Comparison of ENCODE assay signal across 9 cellular contexts in the genomic region with DNA sequence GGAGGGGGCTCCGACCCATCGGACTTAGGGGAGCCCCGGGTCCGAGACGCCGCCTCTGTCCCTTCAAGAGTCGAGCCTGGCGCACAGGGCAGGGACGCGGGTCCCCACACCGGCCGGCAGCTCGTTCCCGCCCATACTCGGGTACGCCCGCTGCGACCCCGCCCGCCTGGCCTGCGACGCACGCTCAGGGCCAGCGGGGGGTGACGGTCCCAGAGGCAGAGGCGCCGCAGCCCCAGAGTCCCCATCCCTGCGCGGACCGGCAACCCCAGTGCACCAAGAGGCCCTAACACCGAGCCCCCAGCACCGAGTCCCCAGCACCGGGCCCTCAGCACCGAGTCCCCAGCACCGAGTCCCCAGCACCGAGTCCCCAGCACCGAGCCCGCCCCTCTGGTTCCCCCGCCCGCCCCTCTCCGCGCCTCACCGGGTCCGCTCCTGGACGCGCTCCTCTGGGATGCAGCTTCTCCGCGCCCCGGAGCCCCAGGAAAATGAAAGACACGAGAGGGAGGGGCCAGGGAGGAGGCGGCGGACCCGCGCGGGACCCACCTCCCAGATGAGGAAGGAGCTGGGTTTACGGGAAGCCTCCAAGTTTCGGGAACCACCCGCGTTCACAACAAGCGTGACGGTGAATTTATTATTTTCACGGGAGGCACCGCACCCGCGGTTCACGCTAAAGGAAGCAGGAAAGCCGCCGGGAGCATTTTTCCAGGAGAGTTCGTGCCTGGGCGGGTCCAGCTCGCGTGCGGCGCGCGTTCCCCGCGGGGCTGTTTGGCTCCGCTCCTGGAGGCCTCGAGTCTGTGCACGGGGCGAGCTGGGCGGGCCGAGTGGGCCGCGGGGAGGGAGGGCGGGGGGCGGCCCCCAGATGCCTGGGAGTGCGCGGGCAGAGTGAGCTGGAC. TPM values are rescaled to one million over a fixed set of nuclear protein-coding genes. Genes with fewer than 3 reads are reported as not detected.
DNase-seq lines count a peak whose midpoint lies in the region; ATAC-seq and TF ChIP-seq lines count a peak whose summit lies in the region.
"Had no signal": no experiment of that assay in that cellular context is flagged by ENCODE, and none has a peak within 500 bp of the region (broad histone marks: within the 10 kb centered on the region; RNA-seq: fewer than 3 reads in every experiment).

A gene (minus strand): TSS at position 488 of the 893 bp plus-strand sequence. CDS start 6,526 bp downstream, outside the sequence.

- H3K4me1 ChIP-seq in HUES48 (ENCODE audit: control insufficient read depth, insufficient read depth, low read length) (peaks cover 8% of the 10 kb centered on the region), spleen (peaks cover 17 to 71% (median 58%) of the 10 kb centered on the region in 6 donors)

- peak within 1 kb of the TSS; percentile 77 for H3K4me3 Mint-ChIP-seq in activated naive CD8-positive, alpha-beta T cell treated with anti-CD3 and anti-CD28 coated beads, Interleukin-2, amount 50 U/mL, for 24 hours

- H3K27ac ChIP-seq in 22Rv1 (peak within 1 kb of the TSS; percentile 91), HUES48 (ENCODE audit: low read depth, low read length) (no peak within 1 kb of the TSS), spleen (peak within 1 kb of the TSS in 7 of 8 donors; percentile 79 to 89 (median 83))
- H3K27ac ChIP-seq: epithelial cell of prostate had no signal

- H3K4me1 Mint-ChIP-seq in activated naive CD8-positive, alpha-beta T cell treated with anti-CD3 and anti-CD28 coated beads, Interleukin-2, amount 50 U/mL, for 24 hours, result peaks cover 24% of the 10 kb centered on the region

- H3K9ac ChIP-seq in HUES48 (ENCODE audit: low read depth, low read length), result no peak within 1 kb of the TSS

- peak; percentile 22 for ATAC-seq in activated naive CD8-positive, alpha-beta T cell treated with anti-CD3 and anti-CD28 coated beads, Interleukin-2, amount 50 U/mL, for 24 hours
- ATAC-seq in HG02642 (IDR thresholded peaks at IDR 0.05; ENCODE audit: poor library complexity, unreplicated experiment), result no peak

- H3K36me3 Mint-ChIP-seq in activated naive CD8-positive, alpha-beta T cell treated with anti-CD3 and anti-CD28 coated beads, Interleukin-2, amount 50 U/mL, for 24 hours (ENCODE audit: low read depth), result no peaks in the 10 kb centered on the region

- H3K36me3 ChIP-seq in HUES48 (ENCODE audit: control insufficient read depth, insufficient read depth, low read length) (no peaks in the 10 kb centered on the region), spleen (peaks cover 0 to 9% (median 0%) of the 10 kb centered on the region in 6 donors)

- no peaks in the 10 kb centered on the region for H3K9me3 Mint-ChIP-seq in activated naive CD8-positive, alpha-beta T cell treated with anti-CD3 and anti-CD28 coated beads, Interleukin-2, amount 50 U/mL, for 24 hours

- TF ChIP-seq CTCF in 22Rv1 (IDR thresholded peaks at IDR 0.05) (no peak), spleen (IDR thresholded peaks at IDR 0.05 in 8 of 11, conservative IDR thresholded peaks at IDR 0.05 in 3 of 11) (no peak)

- H3K9me3 ChIP-seq in HUES48 (ENCODE audit: control insufficient read depth, insufficient read depth, low read length) (no peaks in the 10 kb centered on the region), spleen (no peaks in the 10 kb centered on the region)

- H3K4me3 ChIP-seq in HUES48 (ENCODE audit: low read depth, low read length) (peak within 1 kb of the TSS; percentile 43), iPS-11a (ENCODE audit: low read depth, low read length) (peak within 1 kb of the TSS; percentile 13), spleen (peak within 1 kb of the TSS; percentile 37 to 79 (median 61))

- no peak within 1 kb of the TSS for H3K27ac Mint-ChIP-seq in activated naive CD8-positive, alpha-beta T cell treated with anti-CD3 and anti-CD28 coated beads, Interleukin-2, amount 50 U/mL, for 24 hours

- 2 to 8% (median 3%) methylated on average over 23 to 90 of the region's 90 CpGs for WGBS in spleen, 5 donors

- TF ChIP-seq POLR2A in spleen (IDR thresholded peaks at IDR 0.05), result peak in 1 of 3 donors; percentile 53

- DNase-seq in activated naive CD8-positive, alpha-beta T cell treated with anti-CD3 and anti-CD28 coated beads, Interleukin-2, amount 50 U/mL, for 24 hours, result no peak
- DNase-seq in spleen, result peak; percentile 91
- DNase-seq in NCI-H187 (lab: John Stamatoyannopoulos, UW), result no peak
- DNase-seq in NCI-H2227 treated with DMSO at 0.1 percent for 48 hours (lab: John Stamatoyannopoulos, UW), result no peak

- peaks cover 10% of the 10 kb centered on the region for H3K27me3 Mint-ChIP-seq in activated naive CD8-positive, alpha-beta T cell treated with anti-CD3 and anti-CD28 coated beads, Interleukin-2, amount 50 U/mL, for 24 hours

- intact Hi-C loops in spleen (cut with DNase I; ENCODE audit: low total_unique reads), result no loop called here

- H3K27me3 ChIP-seq in HUES48 (ENCODE audit: control insufficient read depth, insufficient read depth, low read length), result peaks cover 38% of the 10 kb centered on the region
- peaks cover 0 to 54% (median 6%) of the 10 kb centered on the region in 7 donors for H3K27me3 ChIP-seq in spleen (replicated peaks in 1 of 7)

RNA-seq across cellular contexts. Expression of the gene that starts here (rescaled TPM):
- total RNA-seq in spleen, result 100 to 1,000 TPM in 1 of 7 donors, 10 to 100 TPM in 6; 55.6 to 141 (median 66.6) TPM
- polyA plus RNA-seq in spleen, result 10 to 100 TPM in 1 of 3 donors, 1 to 10 TPM in 2; 6.0 to 15.2 (median 7.0) TPM
